Comparison of ENCODE assay signal across 18 cellular contexts in genomic region chr9:112731971-112732370, GRCh38.
"Had no signal": no experiment of that assay in that cellular context is flagged by ENCODE, and none has a peak within 500 bp of the region (broad histone marks: within the 10 kb centered on the region; RNA-seq: fewer than 3 reads in every experiment).

No MANE protein-coding gene starts in this region.

- H3K27ac ChIP-seq: brain microvascular endothelial cell, foreskin keratinocyte, psoas muscle, sigmoid colon had no signal

- DNase-seq: activated CD4-positive, alpha-beta T cell treated with anti-CD3 and anti-CD28 coated beads, Interleukin-2, amount 10 ng/mL, durations not matched to agents 7 days and 5 days; activated CD8-positive, alpha-beta memory T cell treated with anti-CD3 and anti-CD28 coated beads for 24 hours; activated naive CD8-positive, alpha-beta T cell treated with anti-CD3 and anti-CD28 coated beads for 36 hours; brain microvascular endothelial cell; cortex of kidney; effector CD4-positive, alpha-beta T cell; foreskin keratinocyte; head of caudate nucleus; immature natural killer cell; left ventricle myocardium superior; mesendoderm; nephron progenitor cell; psoas muscle; sigmoid colon; stimulated activated CD4-positive, alpha-beta T cell treated with anti-CD3 and anti-CD28 coated beads, Interleukin-12 subunit alpha, Interleukin-12 subunit beta, amount 100 ng/mL, for 4 hours; stimulated activated CD4-positive, alpha-beta T cell treated with anti-CD3 and anti-CD28 coated beads, Interleukin-2, amount 100 ng/mL, for 24 hours had no signal

- H3K4me1 ChIP-seq: foreskin keratinocyte, psoas muscle, sigmoid colon had no signal

- H3K4me3 ChIP-seq: psoas muscle, sigmoid colon had no signal

- ATAC-seq: foreskin keratinocyte; psoas muscle; stimulated activated effector memory CD8-positive, alpha-beta T cell treated with anti-CD3 and anti-CD28 coated beads, Interleukin-12 subunit alpha, Interleukin-12 subunit beta, amount 100 ng/mL, for 72 hours had no signal

- FAIRE-seq: endothelial cell of umbilical vein had no signal

- H3K27me3 ChIP-seq: brain microvascular endothelial cell, foreskin keratinocyte, sigmoid colon had no signal

- H3K36me3 ChIP-seq: brain microvascular endothelial cell, sigmoid colon had no signal

- H3K9me3 ChIP-seq: psoas muscle, sigmoid colon had no signal
